8 cellular contexts compared by ENCODE assay signal in genomic region chr21:38805282-38806152, GRCh38. TPM values are rescaled to one million over a fixed set of nuclear protein-coding genes. Genes with fewer than 3 reads are reported as not detected.
DNase-seq lines count a peak whose midpoint lies in the region; ATAC-seq and TF ChIP-seq lines count a peak whose summit lies in the region.

Gene ETS2, plus strand, starts transcription at chr21:38805929. Its CDS starts 4,106 bp downstream, at chr21:38810035.

- peak within 1 kb of the TSS; percentile 97 for H3K27ac Mint-ChIP-seq in dendritic cell treated with granulocyte-macrophage colony-stimulating factor and Interleukin-4, amounts not matched to agents 40 ng/mL and 50 ng/mL, for 4 days

- peaks cover 35% of the 10 kb centered on the region for H3K4me1 Mint-ChIP-seq in dendritic cell treated with granulocyte-macrophage colony-stimulating factor and Interleukin-4, amounts not matched to agents 40 ng/mL and 50 ng/mL, for 4 days (ENCODE audit: low read depth)

- intact Hi-C loops in dendritic cell treated with granulocyte-macrophage colony-stimulating factor and Interleukin-4, amounts not matched to agents 40 ng/mL and 50 ng/mL, for 4 days (cut with micrococcal nuclease) = loop anchor here (1.0 to 10.0 kb wide), 7 partner anchors 38 to 377 kb away; partner anchors contain the start of gene PSMG1

- TF ChIP-seq CTCF in AG10803 (conservative IDR thresholded peaks at IDR 0.05; ENCODE audit: low read length) = no peak

- H3K4me3 Mint-ChIP-seq in dendritic cell treated with granulocyte-macrophage colony-stimulating factor and Interleukin-4, amounts not matched to agents 40 ng/mL and 50 ng/mL, for 4 days = peak within 1 kb of the TSS; percentile 90

- H3K9me3 Mint-ChIP-seq in dendritic cell treated with granulocyte-macrophage colony-stimulating factor and Interleukin-4, amounts not matched to agents 40 ng/mL and 50 ng/mL, for 4 days = no peaks in the 10 kb centered on the region

- H3K27me3 Mint-ChIP-seq in dendritic cell treated with granulocyte-macrophage colony-stimulating factor and Interleukin-4, amounts not matched to agents 40 ng/mL and 50 ng/mL, for 4 days = peaks cover 27% of the 10 kb centered on the region

- peak within 1 kb of the TSS; percentile 73 for H3K4me3 ChIP-seq in AG10803 (ENCODE audit: low read length)

- H3K36me3 Mint-ChIP-seq in dendritic cell treated with granulocyte-macrophage colony-stimulating factor and Interleukin-4, amounts not matched to agents 40 ng/mL and 50 ng/mL, for 4 days (ENCODE audit: low read depth) = peaks cover 38% of the 10 kb centered on the region

- peak; percentile 87 for DNase-seq in AG10803 (ENCODE audit: low read depth)
- peak; percentile 59 for DNase-seq in GM19240 (ENCODE audit: insufficient read length, low spot score)
- DNase-seq in NCI-H748 treated with DMSO at 0.1 percent for 48 hours (lab: John Stamatoyannopoulos, UW) = peak; percentile 71
- peak; percentile 67 to 73 for DNase-seq in activated CD4-positive, alpha-beta T cell treated with anti-CD3 and anti-CD28 coated beads, Interleukin-2, amount 50 U/mL, for 4 hours
- peak; percentile 94 for DNase-seq in left lobe of liver (ENCODE audit: low spot score)
- DNase-seq in stimulated activated CD4-positive, alpha-beta T cell treated with anti-CD3 and anti-CD28 coated beads, Interleukin-2, amount 100 ng/mL, for 4 hours (ENCODE audit: low read depth) = peak; percentile 71

- ATAC-seq in HG03521 (IDR thresholded peaks at IDR 0.05; ENCODE audit: unreplicated experiment) = peak; percentile 52
- ATAC-seq in left lobe of liver = peak; percentile 80

RNA-seq across cellular contexts. Expression of gene ETS2, which starts in this region (rescaled TPM):
- total RNA-seq in left lobe of liver = 40.9 TPM

Comparison
In these comparisons a context has a peak if more than half of its experiments do, and no peak if none do; other contexts are left out.
1. Peak in every context shown above with its lines: DNase-seq, ATAC-seq and H3K4me3 ChIP-seq.